In genomic region chr22:22821340-22821739, GRCh38 we compare ENCODE assay signal across 27 cellular contexts.
DNase-seq lines count a peak whose midpoint lies in the region; ATAC-seq, FAIRE-seq and TF ChIP-seq lines count a peak whose summit lies in the region.
"Had no signal": no experiment of that assay in that cellular context is flagged by ENCODE, and none has a peak within 500 bp of the region (broad histone marks: within the 10 kb centered on the region; RNA-seq: fewer than 3 reads in every experiment).

No MANE protein-coding gene starts in this region.

- H3K9me3 ChIP-seq in Peyer's patch: no peaks in the 10 kb centered on the region
- H3K9me3 ChIP-seq in K562 (replicated peaks; ENCODE audit: control insufficient read depth, insufficient read depth, low read depth, low read length): no peaks in the 10 kb centered on the region
- no peaks in the 10 kb centered on the region for H3K9me3 ChIP-seq in endodermal cell (ENCODE audit: control insufficient read depth, low read length)
- H3K9me3 ChIP-seq: body of pancreas, gastrocnemius medialis, sigmoid colon had no signal

- no peaks in the 10 kb centered on the region for H3K9me3 Mint-ChIP-seq in activated naive CD4-positive, alpha-beta T cell treated with anti-CD3 and anti-CD28 coated beads, Interleukin-2, amount 50 U/mL, for 24 hours
- no peaks in the 10 kb centered on the region for H3K9me3 Mint-ChIP-seq in endodermal cell
- H3K9me3 Mint-ChIP-seq: neural crest cell had no signal

- TF ChIP-seq RAD21 in K562 (CRISPR knock-in tag; conservative IDR thresholded peaks at IDR 0.05 in 1 of 2, IDR thresholded peaks at IDR 0.05 in 1 of 2): no peak

- DNase-seq in activated naive CD4-positive, alpha-beta T cell treated with anti-CD3 and anti-CD28 coated beads, Interleukin-2, amount 50 U/mL, for 16 hours: no peak
- DNase-seq in Peyer's patch: no peak
- no peak for DNase-seq in K562 (ENCODE audit: extremely low read depth in 1 of 4, low spot score in 3 of 4)
- DNase-seq in urothelium cell line (ENCODE audit: low spot score): no peak
- DNase-seq in SW 1271 (lab: John Stamatoyannopoulos, UW): no peak
- DNase-seq in endodermal cell: no peak
- DNase-seq: activated CD4-positive, alpha-beta T cell treated with anti-CD3 and anti-CD28 coated beads for 4 hours; activated T-cell treated with anti-CD3 and anti-CD28 coated beads for 4 hours; body of pancreas; DMS53; effector CD4-positive, alpha-beta T cell; gastrocnemius medialis; GF-D8; hypothalamus; KBM-7; MV-4-11; NCI-H1694 treated with DMSO at 0.1 percent for 48 hours; NCI-H774; SHP77; sigmoid colon; stimulated activated CD8-positive, alpha-beta memory T cell treated with anti-CD3 and anti-CD28 coated beads, Interleukin-4, amount 100 ng/mL, for 48 hours had no signal

- no peaks in the 10 kb centered on the region for H3K27me3 Mint-ChIP-seq in activated naive CD4-positive, alpha-beta T cell treated with anti-CD3 and anti-CD28 coated beads, Interleukin-2, amount 50 U/mL, for 24 hours
- H3K27me3 Mint-ChIP-seq in endodermal cell (ENCODE audit: insufficient read depth): peaks cover 75% of the 10 kb centered on the region

- H3K27ac ChIP-seq in Peyer's patch (peak overlapping the region; percentile 10 to 67 (median 35)), K562 (ENCODE audit: extremely low read depth, low read depth, low read length) (no peak overlapping the region), endodermal cell (ENCODE audit: low read depth, low read length) (no peak overlapping the region)
- H3K27ac ChIP-seq: body of pancreas, gastrocnemius medialis, sigmoid colon had no signal

- no peak for TF ChIP-seq CTCF in Peyer's patch (IDR thresholded peaks at IDR 0.05)
- TF ChIP-seq CTCF in K562 (IDR thresholded peaks at IDR 0.05 in 2 of 3, conservative IDR thresholded peaks at IDR 0.05 in 1 of 3; ENCODE audit: insufficient read depth in 2 of 3, low read depth in 1 of 3, low read length in 3 of 3): no peak
- no peak for TF ChIP-seq CTCF in endodermal cell (conservative IDR thresholded peaks at IDR 0.05)

- no peak for TF ChIP-seq POLR2A in Peyer's patch (IDR thresholded peaks at IDR 0.05)
- TF ChIP-seq POLR2A in K562 (conservative IDR thresholded peaks at IDR 0.05): no peak

- no peak overlapping the region for H2AFZ ChIP-seq in K562 (ENCODE audit: low read depth, low read length)

- H3K27me3 ChIP-seq in Peyer's patch (no peaks in the 10 kb centered on the region), K562 (ENCODE audit: control insufficient read depth in 2 of 2, insufficient read depth in 2 of 2, low read length in 2 of 2) (peaks cover 8 to 40% of the 10 kb centered on the region in 2 experiments; a peak in 4 of 5 replicates), endodermal cell (ENCODE audit: control insufficient read depth, insufficient read depth, low read length, poor library complexity, severe bottlenecking) (peaks cover 10% of the 10 kb centered on the region)
- H3K27me3 ChIP-seq: body of pancreas, gastrocnemius medialis, sigmoid colon had no signal

- ATAC-seq in K562 (no peak), HG02623 (IDR thresholded peaks at IDR 0.05; ENCODE audit: unreplicated experiment) (no peak)
- ATAC-seq: body of pancreas, esophagus mucosa, gastrocnemius medialis, HCT116 had no signal

- FAIRE-seq in K562 (lab: Jason Lieb, UNC) (no peak), urothelium cell line (lab: Jason Lieb, UNC) (peak; percentile 76)
- FAIRE-seq: islet of Langerhans had no signal

- in situ Hi-C loops in K562 (cut with MboI): no loop called here

- H3K4me1 ChIP-seq in Peyer's patch (peaks cover 0 to 24% (median 12%) of the 10 kb centered on the region in 4 donors), K562 (replicated peaks in 1 of 2; ENCODE audit: control insufficient read depth in 2 of 2, insufficient read depth in 2 of 2, low read length in 2 of 2) (no peaks in the 10 kb centered on the region), endodermal cell (ENCODE audit: control insufficient read depth, insufficient read depth, low read length) (peaks cover 3% of the 10 kb centered on the region)
- H3K4me1 ChIP-seq: body of pancreas, gastrocnemius medialis had no signal

- no peaks in the 10 kb centered on the region for H3K79me2 ChIP-seq in K562 (ENCODE audit: control insufficient read depth, insufficient read depth, low read length)

- H3K36me3 Mint-ChIP-seq in activated naive CD4-positive, alpha-beta T cell treated with anti-CD3 and anti-CD28 coated beads, Interleukin-2, amount 50 U/mL, for 24 hours: no peaks in the 10 kb centered on the region
- no peaks in the 10 kb centered on the region for H3K36me3 Mint-ChIP-seq in endodermal cell (ENCODE audit: low read depth)

- no peak overlapping the region for H3K4me2 ChIP-seq in K562 (ENCODE audit: insufficient read depth, low read length)

- H4K20me1 ChIP-seq in K562 (replicated peaks; ENCODE audit: control insufficient read depth, insufficient read depth, low read length): peaks cover 52% of the 10 kb centered on the region

- BruUV-seq in K562 (replicated peaks; lab: Mats Ljungman, UMichigan): no TSS peak

- peaks cover 97% of the 10 kb centered on the region for H3K4me1 Mint-ChIP-seq in activated naive CD4-positive, alpha-beta T cell treated with anti-CD3 and anti-CD28 coated beads, Interleukin-2, amount 50 U/mL, for 24 hours
- peaks cover 6% of the 10 kb centered on the region for H3K4me1 Mint-ChIP-seq in endodermal cell
- H3K4me1 Mint-ChIP-seq: neural crest cell had no signal

- no peak overlapping the region for H3K9ac ChIP-seq in K562 (ENCODE audit: insufficient read depth in 1 of 2, low read depth in 2 of 2, low read length in 2 of 2)
- no peak overlapping the region for H3K9ac ChIP-seq in endodermal cell (ENCODE audit: extremely low read depth, low read length, poor library complexity, severe bottlenecking)

- peak overlapping the region; percentile 93 for H3K27ac Mint-ChIP-seq in activated naive CD4-positive, alpha-beta T cell treated with anti-CD3 and anti-CD28 coated beads, Interleukin-2, amount 50 U/mL, for 24 hours
- H3K27ac Mint-ChIP-seq in endodermal cell: no peak overlapping the region

- H3K4me3 ChIP-seq in Peyer's patch: no peak overlapping the region
- H3K4me3 ChIP-seq in K562: no peak overlapping the region
- no peak overlapping the region for H3K4me3 ChIP-seq in endodermal cell (ENCODE audit: low read length)
- H3K4me3 ChIP-seq: body of pancreas, gastrocnemius medialis, sigmoid colon had no signal

- CTCF ChIA-PET in K562 (lab: Yijun Ruan, JAX; ENCODE audit: low intra/inter-chr PET ratio): interaction anchor here (0.8 kb wide), 1 partner anchor 11 kb away, joined by 3 read pairs; no protein-coding TSS in a partner anchor

- H3K36me3 ChIP-seq in Peyer's patch: no peaks in the 10 kb centered on the region
- H3K36me3 ChIP-seq in K562 (ENCODE audit: control insufficient read depth, insufficient read depth, low read length): no peaks in the 10 kb centered on the region
- no peaks in the 10 kb centered on the region for H3K36me3 ChIP-seq in endodermal cell (ENCODE audit: control insufficient read depth, insufficient read depth, low read length)
- H3K36me3 ChIP-seq: gastrocnemius medialis, sigmoid colon had no signal

- intact Hi-C loops in K562 (cut with micrococcal nuclease): no loop called here

- WGBS in K562 (ENCODE audit: insufficient coverage, low coverage, missing lambda C conversion rate): under 1% methylated on average over 2 of the region's 2 CpGs
- 92 to 98% methylated on average over 1 to 2 of the region's 2 CpGs for WGBS in endodermal cell (ENCODE audit: insufficient coverage in 1 of 2, insufficient read length in 1 of 2), 2 experiments

- POLR2A ChIA-PET in K562 (lab: Yijun Ruan, JAX): interaction anchor here (1.0 to 1.6 kb wide), 2 partner anchors 9 to 10 kb away, joined by 4 to 10 read pairs; no protein-coding TSS in a partner anchor

- TF ChIP-seq EP300 in K562 (IDR thresholded peaks at IDR 0.05; ENCODE audit: low read length): no peak

- H3K4me3 Mint-ChIP-seq in activated naive CD4-positive, alpha-beta T cell treated with anti-CD3 and anti-CD28 coated beads, Interleukin-2, amount 50 U/mL, for 24 hours: peak overlapping the region; percentile 59
- H3K4me3 Mint-ChIP-seq in endodermal cell: no peak overlapping the region
- H3K4me3 Mint-ChIP-seq: neural crest cell had no signal

- H3K9me1 ChIP-seq in K562 (ENCODE audit: control insufficient read depth, insufficient read depth, low read length): peaks cover 4% of the 10 kb centered on the region

TF ChIP-seq in K562, 482 proteins besides CTCF, POLR2A, EP300 and RAD21 (continues in another document):
- TF ChIP-seq ATF1 (CRISPR knock-in tag; IDR thresholded peaks at IDR 0.05) (no peak), ATF1 (tag; IDR thresholded peaks at IDR 0.05) (no peak), MCM7 (IDR thresholded peaks at IDR 0.05) (no peak), PBX2 (CRISPR knock-in tag; IDR thresholded peaks at IDR 0.05; ENCODE audit: low read depth) (0 out of 2 replicates have a peak, but pooled peaks have one; percentile 0), PBX2 (tag; conservative IDR thresholded peaks at IDR 0.05; ENCODE audit: low read depth) (no peak), ELF4 (CRISPR knock-in tag; IDR thresholded peaks at IDR 0.05) (no peak), SMAD2 (IDR thresholded peaks at IDR 0.05; ENCODE audit: low read depth, low read length) (no peak), MYBL2 (IDR thresholded peaks at IDR 0.05; ENCODE audit: low read depth) (no peak), MYBL2 (CRISPR knock-in tag; IDR thresholded peaks at IDR 0.05; ENCODE audit: borderline replicate concordance) (no peak), ZNF174 (CRISPR knock-in tag; IDR thresholded peaks at IDR 0.05) (no peak)

Comparison
In these comparisons a context has a peak if more than half of its experiments do, and no peak if none do; other contexts are left out.
1. H3K27ac ChIP-seq: peak in Peyer's patch (4 of 4); none in K562 (single experiment) and endodermal cell (single experiment).